1 cellular context compared by ENCODE assay signal in the genomic region with DNA sequence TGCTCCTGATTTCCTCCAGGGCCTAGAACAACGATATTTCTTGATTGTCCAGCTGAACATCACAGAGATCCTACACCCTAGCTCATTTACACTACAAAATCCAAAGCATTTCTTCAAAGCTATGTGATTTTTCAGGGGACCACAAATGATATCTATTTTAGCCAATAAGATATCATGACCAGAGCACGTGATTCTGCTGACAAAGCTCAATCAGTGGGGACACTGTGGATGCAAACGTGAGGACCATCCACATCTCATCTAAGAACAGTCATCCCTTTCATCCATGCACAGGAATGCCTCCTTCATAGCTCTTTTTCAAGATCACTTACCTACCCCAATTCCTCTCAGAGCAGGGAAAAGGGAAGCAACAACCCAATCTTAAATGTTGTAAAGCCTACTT.
TF ChIP-seq lines count a peak whose summit lies in the region.

No MANE protein-coding gene starts in this region.

TF ChIP-seq in HepG2, 621 proteins besides CTCF, POLR2A, EP300 and RAD21 (continued from another document):
- peak; percentile 86 to 89 for TF ChIP-seq MAFK (conservative IDR thresholded peaks at IDR 0.05 in 1 of 2, IDR thresholded peaks at IDR 0.05 in 1 of 2; ENCODE audit: low read length in 2 of 2)
- TF ChIP-seq MAFF (IDR thresholded peaks at IDR 0.05; ENCODE audit: low read depth, low read length): peak; percentile 82
- TF ChIP-seq DBP (CRISPR knock-in tag; IDR thresholded peaks at IDR 0.05; ENCODE audit: not compliant biosample characterization): no peak
- TF ChIP-seq NFIB (CRISPR knock-in tag; IDR thresholded peaks at IDR 0.05; ENCODE audit: borderline replicate concordance): no peak
- TF ChIP-seq SAP130 (CRISPR knock-in tag; IDR thresholded peaks at IDR 0.05; ENCODE audit: low read depth): no peak
- TF ChIP-seq, protein P1, sequence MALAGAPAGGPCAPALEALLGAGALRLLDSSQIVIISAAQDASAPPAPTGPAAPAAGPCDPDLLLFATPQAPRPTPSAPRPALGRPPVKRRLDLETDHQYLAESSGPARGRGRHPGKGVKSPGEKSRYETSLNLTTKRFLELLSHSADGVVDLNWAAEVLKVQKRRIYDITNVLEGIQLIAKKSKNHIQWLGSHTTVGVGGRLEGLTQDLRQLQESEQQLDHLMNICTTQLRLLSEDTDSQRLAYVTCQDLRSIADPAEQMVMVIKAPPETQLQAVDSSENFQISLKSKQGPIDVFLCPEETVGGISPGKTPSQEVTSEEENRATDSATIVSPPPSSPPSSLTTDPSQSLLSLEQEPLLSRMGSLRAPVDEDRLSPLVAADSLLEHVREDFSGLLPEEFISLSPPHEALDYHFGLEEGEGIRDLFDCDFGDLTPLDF (CRISPR knock-in tag; IDR thresholded peaks at IDR 0.05): no peak
